Comparison of ENCODE assay signal across 1 cellular context in the genomic region with DNA sequence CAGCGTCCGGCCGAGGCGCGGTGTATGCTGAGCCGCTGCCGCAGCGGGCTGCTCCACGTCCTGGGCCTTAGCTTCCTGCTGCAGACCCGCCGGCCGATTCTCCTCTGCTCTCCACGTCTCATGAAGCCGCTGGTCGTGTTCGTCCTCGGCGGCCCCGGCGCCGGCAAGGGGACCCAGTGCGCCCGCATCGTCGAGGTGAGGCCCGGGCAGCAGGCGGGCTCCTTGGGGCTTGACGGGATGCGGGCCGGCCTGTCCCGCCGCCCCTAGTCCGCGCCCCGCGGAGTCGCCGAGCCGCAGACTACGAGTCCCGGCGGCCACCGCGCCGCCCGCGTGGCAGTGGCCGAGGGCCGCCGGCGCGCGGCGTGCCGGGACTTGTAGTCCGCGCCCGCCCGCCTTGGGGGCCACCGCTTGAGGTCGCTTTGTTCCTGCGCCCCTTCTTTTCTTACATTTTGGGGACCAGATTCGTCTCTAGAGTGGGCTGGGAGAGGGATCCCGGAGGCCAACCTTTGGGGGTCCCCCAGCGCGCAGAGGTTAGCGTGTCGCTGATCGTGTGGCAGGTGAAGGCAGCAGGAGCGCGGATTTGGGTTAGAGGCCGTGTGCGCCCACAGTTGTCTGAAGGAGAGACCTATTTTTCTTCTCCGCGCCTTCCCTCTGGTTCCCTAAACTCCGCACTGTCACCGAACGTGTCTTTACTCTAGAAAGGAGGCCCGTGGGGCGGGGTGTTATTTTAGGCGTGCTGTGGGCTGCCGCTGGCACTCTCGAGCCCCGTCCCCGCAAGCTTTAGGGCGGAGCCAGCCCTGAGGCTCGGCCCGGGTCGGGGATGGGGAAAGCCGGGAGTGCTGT.
TF ChIP-seq lines count a peak whose summit lies in the region.

No MANE protein-coding gene starts in this region.

TF ChIP-seq in HepG2, 621 proteins besides CTCF, POLR2A, EP300 and RAD21 (continued from another document and continues in another):
- TF ChIP-seq, protein P1, sequence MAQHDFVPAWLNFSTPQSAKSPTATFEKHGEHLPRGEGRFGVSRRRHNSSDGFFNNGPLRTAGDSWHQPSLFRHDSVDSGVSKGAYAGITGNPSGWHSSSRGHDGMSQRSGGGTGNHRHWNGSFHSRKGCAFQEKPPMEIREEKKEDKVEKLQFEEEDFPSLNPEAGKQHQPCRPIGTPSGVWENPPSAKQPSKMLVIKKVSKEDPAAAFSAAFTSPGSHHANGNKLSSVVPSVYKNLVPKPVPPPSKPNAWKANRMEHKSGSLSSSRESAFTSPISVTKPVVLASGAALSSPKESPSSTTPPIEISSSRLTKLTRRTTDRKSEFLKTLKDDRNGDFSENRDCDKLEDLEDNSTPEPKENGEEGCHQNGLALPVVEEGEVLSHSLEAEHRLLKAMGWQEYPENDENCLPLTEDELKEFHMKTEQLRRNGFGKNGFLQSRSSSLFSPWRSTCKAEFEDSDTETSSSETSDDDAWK (CRISPR knock-in tag; IDR thresholded peaks at IDR 0.05) = no peak
- TF ChIP-seq, protein P2, sequence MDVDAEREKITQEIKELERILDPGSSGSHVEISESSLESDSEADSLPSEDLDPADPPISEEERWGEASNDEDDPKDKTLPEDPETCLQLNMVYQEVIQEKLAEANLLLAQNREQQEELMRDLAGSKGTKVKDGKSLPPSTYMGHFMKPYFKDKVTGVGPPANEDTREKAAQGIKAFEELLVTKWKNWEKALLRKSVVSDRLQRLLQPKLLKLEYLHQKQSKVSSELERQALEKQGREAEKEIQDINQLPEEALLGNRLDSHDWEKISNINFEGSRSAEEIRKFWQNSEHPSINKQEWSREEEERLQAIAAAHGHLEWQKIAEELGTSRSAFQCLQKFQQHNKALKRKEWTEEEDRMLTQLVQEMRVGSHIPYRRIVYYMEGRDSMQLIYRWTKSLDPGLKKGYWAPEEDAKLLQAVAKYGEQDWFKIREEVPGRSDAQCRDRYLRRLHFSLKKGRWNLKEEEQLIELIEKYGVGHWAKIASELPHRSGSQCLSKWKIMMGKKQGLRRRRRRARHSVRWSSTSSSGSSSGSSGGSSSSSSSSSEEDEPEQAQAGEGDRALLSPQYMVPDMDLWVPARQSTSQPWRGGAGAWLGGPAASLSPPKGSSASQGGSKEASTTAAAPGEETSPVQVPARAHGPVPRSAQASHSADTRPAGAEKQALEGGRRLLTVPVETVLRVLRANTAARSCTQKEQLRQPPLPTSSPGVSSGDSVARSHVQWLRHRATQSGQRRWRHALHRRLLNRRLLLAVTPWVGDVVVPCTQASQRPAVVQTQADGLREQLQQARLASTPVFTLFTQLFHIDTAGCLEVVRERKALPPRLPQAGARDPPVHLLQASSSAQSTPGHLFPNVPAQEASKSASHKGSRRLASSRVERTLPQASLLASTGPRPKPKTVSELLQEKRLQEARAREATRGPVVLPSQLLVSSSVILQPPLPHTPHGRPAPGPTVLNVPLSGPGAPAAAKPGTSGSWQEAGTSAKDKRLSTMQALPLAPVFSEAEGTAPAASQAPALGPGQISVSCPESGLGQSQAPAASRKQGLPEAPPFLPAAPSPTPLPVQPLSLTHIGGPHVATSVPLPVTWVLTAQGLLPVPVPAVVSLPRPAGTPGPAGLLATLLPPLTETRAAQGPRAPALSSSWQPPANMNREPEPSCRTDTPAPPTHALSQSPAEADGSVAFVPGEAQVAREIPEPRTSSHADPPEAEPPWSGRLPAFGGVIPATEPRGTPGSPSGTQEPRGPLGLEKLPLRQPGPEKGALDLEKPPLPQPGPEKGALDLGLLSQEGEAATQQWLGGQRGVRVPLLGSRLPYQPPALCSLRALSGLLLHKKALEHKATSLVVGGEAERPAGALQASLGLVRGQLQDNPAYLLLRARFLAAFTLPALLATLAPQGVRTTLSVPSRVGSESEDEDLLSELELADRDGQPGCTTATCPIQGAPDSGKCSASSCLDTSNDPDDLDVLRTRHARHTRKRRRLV (CRISPR knock-in tag; IDR thresholded peaks at IDR 0.05) = 0 out of 2 replicates have a peak, but pooled peaks have one; percentile 45
- TF ChIP-seq KLF16 (CRISPR knock-in tag; IDR thresholded peaks at IDR 0.05) (no peak), HNRNPL (IDR thresholded peaks at IDR 0.05; ENCODE audit: low read depth, low read length) (0 out of 2 replicates have a peak, but pooled peaks have one; percentile 55), ELF1 (CRISPR knock-in tag; IDR thresholded peaks at IDR 0.05) (no peak), NR2F1 (CRISPR knock-in tag; IDR thresholded peaks at IDR 0.05) (peak in 1 of 2 experiments; percentile 36; a peak in 2 of 4 replicates), DR1 (CRISPR knock-in tag; IDR thresholded peaks at IDR 0.05) (peak; percentile 49; the same call in 1 of the 2 replicates), NFYB (CRISPR knock-in tag; IDR thresholded peaks at IDR 0.05) (peak; percentile 10; the same call in 1 of the 2 replicates), RCOR2 (CRISPR knock-in tag; IDR thresholded peaks at IDR 0.05) (0 out of 2 replicates have a peak, but pooled peaks have one; percentile 35), ZBTB1 (CRISPR knock-in tag; IDR thresholded peaks at IDR 0.05; ENCODE audit: borderline replicate concordance) (no peak), NFIC (IDR thresholded peaks at IDR 0.05; ENCODE audit: low read length) (no peak)
- TF ChIP-seq, protein P3, sequence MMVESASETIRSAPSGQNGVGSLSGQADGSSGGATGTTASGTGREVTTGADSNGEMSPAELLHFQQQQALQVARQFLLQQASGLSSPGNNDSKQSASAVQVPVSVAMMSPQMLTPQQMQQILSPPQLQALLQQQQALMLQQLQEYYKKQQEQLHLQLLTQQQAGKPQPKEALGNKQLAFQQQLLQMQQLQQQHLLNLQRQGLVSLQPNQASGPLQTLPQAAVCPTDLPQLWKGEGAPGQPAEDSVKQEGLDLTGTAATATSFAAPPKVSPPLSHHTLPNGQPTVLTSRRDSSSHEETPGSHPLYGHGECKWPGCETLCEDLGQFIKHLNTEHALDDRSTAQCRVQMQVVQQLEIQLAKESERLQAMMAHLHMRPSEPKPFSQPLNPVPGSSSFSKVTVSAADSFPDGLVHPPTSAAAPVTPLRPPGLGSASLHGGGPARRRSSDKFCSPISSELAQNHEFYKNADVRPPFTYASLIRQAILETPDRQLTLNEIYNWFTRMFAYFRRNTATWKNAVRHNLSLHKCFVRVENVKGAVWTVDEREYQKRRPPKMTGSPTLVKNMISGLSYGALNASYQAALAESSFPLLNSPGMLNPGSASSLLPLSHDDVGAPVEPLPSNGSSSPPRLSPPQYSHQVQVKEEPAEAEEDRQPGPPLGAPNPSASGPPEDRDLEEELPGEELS (CRISPR knock-in tag; IDR thresholded peaks at IDR 0.05) = peak; percentile 24; the same call in 1 of the 2 replicates
- TF ChIP-seq, protein P4, sequence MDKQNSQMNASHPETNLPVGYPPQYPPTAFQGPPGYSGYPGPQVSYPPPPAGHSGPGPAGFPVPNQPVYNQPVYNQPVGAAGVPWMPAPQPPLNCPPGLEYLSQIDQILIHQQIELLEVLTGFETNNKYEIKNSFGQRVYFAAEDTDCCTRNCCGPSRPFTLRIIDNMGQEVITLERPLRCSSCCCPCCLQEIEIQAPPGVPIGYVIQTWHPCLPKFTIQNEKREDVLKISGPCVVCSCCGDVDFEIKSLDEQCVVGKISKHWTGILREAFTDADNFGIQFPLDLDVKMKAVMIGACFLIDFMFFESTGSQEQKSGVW (CRISPR knock-in tag; IDR thresholded peaks at IDR 0.05; ENCODE audit: borderline replicate concordance) = no peak
- TF ChIP-seq, protein P5, sequence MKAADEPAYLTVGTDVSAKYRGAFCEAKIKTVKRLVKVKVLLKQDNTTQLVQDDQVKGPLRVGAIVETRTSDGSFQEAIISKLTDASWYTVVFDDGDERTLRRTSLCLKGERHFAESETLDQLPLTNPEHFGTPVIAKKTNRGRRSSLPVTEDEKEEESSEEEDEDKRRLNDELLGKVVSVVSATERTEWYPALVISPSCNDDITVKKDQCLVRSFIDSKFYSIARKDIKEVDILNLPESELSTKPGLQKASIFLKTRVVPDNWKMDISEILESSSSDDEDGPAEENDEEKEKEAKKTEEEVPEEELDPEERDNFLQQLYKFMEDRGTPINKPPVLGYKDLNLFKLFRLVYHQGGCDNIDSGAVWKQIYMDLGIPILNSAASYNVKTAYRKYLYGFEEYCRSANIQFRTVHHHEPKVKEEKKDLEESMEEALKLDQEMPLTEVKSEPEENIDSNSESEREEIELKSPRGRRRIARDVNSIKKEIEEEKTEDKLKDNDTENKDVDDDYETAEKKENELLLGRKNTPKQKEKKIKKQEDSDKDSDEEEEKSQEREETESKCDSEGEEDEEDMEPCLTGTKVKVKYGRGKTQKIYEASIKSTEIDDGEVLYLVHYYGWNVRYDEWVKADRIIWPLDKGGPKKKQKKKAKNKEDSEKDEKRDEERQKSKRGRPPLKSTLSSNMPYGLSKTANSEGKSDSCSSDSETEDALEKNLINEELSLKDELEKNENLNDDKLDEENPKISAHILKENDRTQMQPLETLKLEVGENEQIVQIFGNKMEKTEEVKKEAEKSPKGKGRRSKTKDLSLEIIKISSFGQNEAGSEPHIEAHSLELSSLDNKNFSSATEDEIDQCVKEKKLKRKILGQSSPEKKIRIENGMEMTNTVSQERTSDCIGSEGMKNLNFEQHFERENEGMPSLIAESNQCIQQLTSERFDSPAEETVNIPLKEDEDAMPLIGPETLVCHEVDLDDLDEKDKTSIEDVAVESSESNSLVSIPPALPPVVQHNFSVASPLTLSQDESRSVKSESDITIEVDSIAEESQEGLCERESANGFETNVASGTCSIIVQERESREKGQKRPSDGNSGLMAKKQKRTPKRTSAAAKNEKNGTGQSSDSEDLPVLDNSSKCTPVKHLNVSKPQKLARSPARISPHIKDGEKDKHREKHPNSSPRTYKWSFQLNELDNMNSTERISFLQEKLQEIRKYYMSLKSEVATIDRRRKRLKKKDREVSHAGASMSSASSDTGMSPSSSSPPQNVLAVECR (CRISPR knock-in tag; IDR thresholded peaks at IDR 0.05; ENCODE audit: borderline replicate concordance) = peak; percentile 29; the same call in 1 of the 2 replicates
- TF ChIP-seq, protein P6, sequence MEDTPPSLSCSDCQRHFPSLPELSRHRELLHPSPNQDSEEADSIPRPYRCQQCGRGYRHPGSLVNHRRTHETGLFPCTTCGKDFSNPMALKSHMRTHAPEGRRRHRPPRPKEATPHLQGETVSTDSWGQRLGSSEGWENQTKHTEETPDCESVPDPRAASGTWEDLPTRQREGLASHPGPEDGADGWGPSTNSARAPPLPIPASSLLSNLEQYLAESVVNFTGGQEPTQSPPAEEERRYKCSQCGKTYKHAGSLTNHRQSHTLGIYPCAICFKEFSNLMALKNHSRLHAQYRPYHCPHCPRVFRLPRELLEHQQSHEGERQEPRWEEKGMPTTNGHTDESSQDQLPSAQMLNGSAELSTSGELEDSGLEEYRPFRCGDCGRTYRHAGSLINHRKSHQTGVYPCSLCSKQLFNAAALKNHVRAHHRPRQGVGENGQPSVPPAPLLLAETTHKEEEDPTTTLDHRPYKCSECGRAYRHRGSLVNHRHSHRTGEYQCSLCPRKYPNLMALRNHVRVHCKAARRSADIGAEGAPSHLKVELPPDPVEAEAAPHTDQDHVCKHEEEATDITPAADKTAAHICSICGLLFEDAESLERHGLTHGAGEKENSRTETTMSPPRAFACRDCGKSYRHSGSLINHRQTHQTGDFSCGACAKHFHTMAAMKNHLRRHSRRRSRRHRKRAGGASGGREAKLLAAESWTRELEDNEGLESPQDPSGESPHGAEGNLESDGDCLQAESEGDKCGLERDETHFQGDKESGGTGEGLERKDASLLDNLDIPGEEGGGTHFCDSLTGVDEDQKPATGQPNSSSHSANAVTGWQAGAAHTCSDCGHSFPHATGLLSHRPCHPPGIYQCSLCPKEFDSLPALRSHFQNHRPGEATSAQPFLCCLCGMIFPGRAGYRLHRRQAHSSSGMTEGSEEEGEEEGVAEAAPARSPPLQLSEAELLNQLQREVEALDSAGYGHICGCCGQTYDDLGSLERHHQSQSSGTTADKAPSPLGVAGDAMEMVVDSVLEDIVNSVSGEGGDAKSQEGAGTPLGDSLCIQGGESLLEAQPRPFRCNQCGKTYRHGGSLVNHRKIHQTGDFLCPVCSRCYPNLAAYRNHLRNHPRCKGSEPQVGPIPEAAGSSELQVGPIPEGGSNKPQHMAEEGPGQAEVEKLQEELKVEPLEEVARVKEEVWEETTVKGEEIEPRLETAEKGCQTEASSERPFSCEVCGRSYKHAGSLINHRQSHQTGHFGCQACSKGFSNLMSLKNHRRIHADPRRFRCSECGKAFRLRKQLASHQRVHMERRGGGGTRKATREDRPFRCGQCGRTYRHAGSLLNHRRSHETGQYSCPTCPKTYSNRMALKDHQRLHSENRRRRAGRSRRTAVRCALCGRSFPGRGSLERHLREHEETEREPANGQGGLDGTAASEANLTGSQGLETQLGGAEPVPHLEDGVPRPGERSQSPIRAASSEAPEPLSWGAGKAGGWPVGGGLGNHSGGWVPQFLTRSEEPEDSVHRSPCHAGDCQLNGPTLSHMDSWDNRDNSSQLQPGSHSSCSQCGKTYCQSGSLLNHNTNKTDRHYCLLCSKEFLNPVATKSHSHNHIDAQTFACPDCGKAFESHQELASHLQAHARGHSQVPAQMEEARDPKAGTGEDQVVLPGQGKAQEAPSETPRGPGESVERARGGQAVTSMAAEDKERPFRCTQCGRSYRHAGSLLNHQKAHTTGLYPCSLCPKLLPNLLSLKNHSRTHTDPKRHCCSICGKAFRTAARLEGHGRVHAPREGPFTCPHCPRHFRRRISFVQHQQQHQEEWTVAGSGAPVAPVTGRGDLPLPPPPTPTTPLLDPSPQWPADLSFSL (CRISPR knock-in tag; IDR thresholded peaks at IDR 0.05) = no peak
- TF ChIP-seq, protein P7, sequence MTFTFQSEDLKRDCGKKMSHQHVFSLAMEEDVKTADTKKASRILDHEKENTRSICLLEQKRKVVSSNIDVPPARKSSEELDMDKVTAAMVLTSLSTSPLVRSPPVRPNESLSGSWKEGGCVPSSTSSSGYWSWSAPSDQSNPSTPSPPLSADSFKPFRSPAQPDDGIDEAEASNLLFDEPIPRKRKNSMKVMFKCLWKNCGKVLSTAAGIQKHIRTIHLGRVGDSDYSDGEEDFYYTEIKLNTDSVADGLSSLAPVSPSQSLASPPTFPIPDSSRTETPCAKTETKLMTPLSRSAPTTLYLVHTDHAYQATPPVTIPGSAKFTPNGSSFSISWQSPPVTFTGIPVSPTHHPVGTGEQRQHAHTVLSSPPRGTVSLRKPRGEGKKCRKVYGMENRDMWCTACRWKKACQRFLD (CRISPR knock-in tag; IDR thresholded peaks at IDR 0.05; ENCODE audit: borderline replicate concordance) = peak; percentile 87; the same call in 1 of the 2 replicates
